Comparison of ENCODE assay signal across 8 cellular contexts in genomic region chr19:8210660-8211101, GRCh38. TPM values are rescaled to one million over a fixed set of nuclear protein-coding genes. Genes with fewer than 3 reads are reported as not detected.
DNase-seq lines count a peak whose midpoint lies in the region; ATAC-seq and TF ChIP-seq lines count a peak whose summit lies in the region.

No MANE protein-coding gene starts in this region.

- H3K27me3 Mint-ChIP-seq in neural crest cell (ENCODE audit: low read depth) (peaks cover 9% of the 10 kb centered on the region), endothelial cell (ENCODE audit: unreplicated experiment) (peaks cover 8% of the 10 kb centered on the region)

- TF ChIP-seq CTCF in NB4 (IDR thresholded peaks at IDR 0.05; ENCODE audit: low read depth, low read length) (no peak), dorsolateral prefrontal cortex (IDR thresholded peaks at IDR 0.05 in 54 of 56, conservative IDR thresholded peaks at IDR 0.05 in 2 of 56; ENCODE audit: low read depth in 1 of 56, partially characterized antibody in 56 of 56) (no peak), neural crest cell (conservative IDR thresholded peaks at IDR 0.05) (no peak), endothelial cell (IDR thresholded peaks at IDR 0.05; ENCODE audit: unreplicated experiment) (no peak)

- TF ChIP-seq POLR2A in NB4 (IDR thresholded peaks at IDR 0.05; ENCODE audit: extremely low read depth, insufficient read length) = no peak

- H3K27ac Mint-ChIP-seq in neural crest cell (ENCODE audit: unreplicated experiment) = no peak overlapping the region
- H3K27ac Mint-ChIP-seq in endothelial cell (ENCODE audit: unreplicated experiment) = no peak overlapping the region

- H3K4me1 Mint-ChIP-seq in neural crest cell (peaks cover 30% of the 10 kb centered on the region), endothelial cell (ENCODE audit: unreplicated experiment) (peaks cover 16% of the 10 kb centered on the region)

- peak overlapping the region in 51 of 59 donors; percentile 8 to 99 (median 97) for H3K27ac ChIP-seq in dorsolateral prefrontal cortex

- H3K36me3 Mint-ChIP-seq in neural crest cell (ENCODE audit: low read depth) (no peaks in the 10 kb centered on the region), endothelial cell (ENCODE audit: low read depth, unreplicated experiment) (peaks cover 5% of the 10 kb centered on the region)

- intact Hi-C loops in dorsolateral prefrontal cortex (cut with DNase I) = loop anchor here in 1 of 2 donors (2.0 kb wide), 1 partner anchor 38 kb away; no protein-coding TSS in a partner anchor

- H3K4me3 ChIP-seq in NB4 (ENCODE audit: low read depth, low read length) (peak overlapping the region; percentile 81), dorsolateral prefrontal cortex (peak overlapping the region; percentile 63 to 96 (median 89))

- no peaks in the 10 kb centered on the region for H3K9me3 Mint-ChIP-seq in neural crest cell
- H3K9me3 Mint-ChIP-seq in endothelial cell (ENCODE audit: unreplicated experiment) = no peaks in the 10 kb centered on the region

- DNase-seq in DMS79 (lab: John Stamatoyannopoulos, UW) = peak; percentile 74
- no peak for DNase-seq in NB4 (ENCODE audit: low read depth)
- DNase-seq in dorsolateral prefrontal cortex = no peak
- DNase-seq in neural crest cell (ENCODE audit: low read depth, low spot score) = no peak
- DNase-seq in endothelial cell (ENCODE audit: low spot score) = no peak
- DNase-seq in D341Med (ENCODE audit: low spot score) = no peak
- DNase-seq in activated CD4-positive, CD25-positive, alpha-beta regulatory T cell treated with anti-CD3 and anti-CD28 coated beads, Interleukin-2, amount 50 U/mL, for 72 hours = no peak

- H3K4me3 Mint-ChIP-seq in neural crest cell (peak overlapping the region; percentile 85), endothelial cell (ENCODE audit: unreplicated experiment) (no peak overlapping the region)

- ATAC-seq in GM18909 (IDR thresholded peaks at IDR 0.05; ENCODE audit: poor library complexity, unreplicated experiment) = no peak

- no peaks in the 10 kb centered on the region for H3K27me3 ChIP-seq in dorsolateral prefrontal cortex

RNA-seq across cellular contexts. Expression of gene CERS4, which starts 1.5 kb away (rescaled TPM):
- total RNA-seq in dorsolateral prefrontal cortex (100 to 1,000 TPM in 54 of 120 experiments, 10 to 100 TPM in 66; 53.5 to 155 (median 97.3) TPM), neural crest cell (30.0 and 31.3 TPM in 2 replicates), endothelial cell (ENCODE audit: unreplicated experiment) (34.2 TPM)
